Comparison of ENCODE assay signal across 17 cellular contexts in genomic region chr16:63422633-63423032, GRCh38.
"Had no signal": no experiment of that assay in that cellular context is flagged by ENCODE, and none has a peak within 500 bp of the region (broad histone marks: within the 10 kb centered on the region; RNA-seq: fewer than 3 reads in every experiment).

No MANE protein-coding gene starts in this region.

- DNase-seq: esophagus squamous epithelium; foreskin fibroblast; head of caudate nucleus; kidney; left cardiac atrium; left ventricle myocardium superior; mesenchymal stem cell; midbrain; occipital lobe; pancreas; right lobe of liver; stimulated activated CD4-positive, alpha-beta T cell treated with anti-CD3 and anti-CD28 coated beads, Interleukin-1b, Interleukin-23, amount 100 ng/mL, for 48 hours; stimulated activated CD4-positive, alpha-beta T cell treated with anti-CD3 and anti-CD28 coated beads, Interleukin-4, amount 100 ng/mL, for 24 hours; tibial artery; upper lobe of left lung had no signal

- ATAC-seq: left cardiac atrium; left ventricle myocardium superior; natural killer cell treated with Interleukin-12 subunit alpha and Interleukin-12 subunit beta and Interleukin-15 and Interleukin-18, amount 100 ng/mL, for 72 hours; pancreas; right lobe of liver; stimulated activated memory B cell treated with anti-CD40 and anti-IgM and Interleukin-4, amounts not matched to agents 10 μg/mL and 1 μg/mL and 100 μg/mL, for 72 hours had no signal
